8 cellular contexts compared by ENCODE assay signal in genomic region chr17:42577532-42578281, GRCh38. TPM values are rescaled to one million over a fixed set of nuclear protein-coding genes. Genes with fewer than 3 reads are reported as not detected.
DNase-seq lines count a peak whose midpoint lies in the region; ATAC-seq and TF ChIP-seq lines count a peak whose summit lies in the region.

Gene PSMC3IP, minus strand, starts transcription at chr17:42577729. Its CDS starts 43 bp downstream, at chr17:42577686.

- no peaks in the 10 kb centered on the region for H3K9me3 Mint-ChIP-seq in activated T-cell treated with anti-CD3 and anti-CD28 coated beads, Interleukin-2, amount 50 U/mL, for 24 hours

- peak; percentile 50 for ATAC-seq in GM21717 (IDR thresholded peaks at IDR 0.05; ENCODE audit: unreplicated experiment)
- ATAC-seq in Panc1, result peak; percentile 93

- H3K36me3 ChIP-seq in KOPT-K1 (ENCODE audit: insufficient read depth, low read length) (peaks cover 71% of the 10 kb centered on the region), Panc1 (ENCODE audit: control insufficient read depth, insufficient read depth, low read length) (peaks cover 2% of the 10 kb centered on the region), esophagus (ENCODE audit: control insufficient read depth in 2 of 2, insufficient read depth in 2 of 2, low read length in 1 of 2) (peaks cover 27 to 31% of the 10 kb centered on the region in 2 donors), mucosa of stomach (ENCODE audit: control insufficient read depth, insufficient read depth, low read length) (peaks cover 16% of the 10 kb centered on the region)

- no peaks in the 10 kb centered on the region for H3K9me3 ChIP-seq in KOPT-K1 (ENCODE audit: insufficient read depth, low read length, poor library complexity, severe bottlenecking)
- H3K9me3 ChIP-seq in Panc1 (ENCODE audit: control insufficient read depth, insufficient read depth, low read depth, low read length), result no peaks in the 10 kb centered on the region
- no peaks in the 10 kb centered on the region for H3K9me3 ChIP-seq in esophagus (ENCODE audit: control insufficient read depth in 2 of 2, insufficient read depth in 1 of 2, low read depth in 1 of 2, low read length in 1 of 2)
- H3K9me3 ChIP-seq in mucosa of stomach (ENCODE audit: control insufficient read depth, low read length), result no peaks in the 10 kb centered on the region

- peak; percentile 0; the same call in 1 of the 2 replicates for TF ChIP-seq CTCF in Panc1 (IDR thresholded peaks at IDR 0.05)

- peak within 1 kb of the TSS; percentile 60 for H3K9ac ChIP-seq in mucosa of stomach (ENCODE audit: low read length)

- H3K4me3 ChIP-seq in Panc1 (ENCODE audit: low read depth in 2 of 2, low read length in 2 of 2) (peak within 1 kb of the TSS; percentile 69 to 92), esophagus (ENCODE audit: low read depth in 1 of 2, low read length in 2 of 2) (peak within 1 kb of the TSS; percentile 53 to 82), mucosa of stomach (ENCODE audit: low read length) (peak within 1 kb of the TSS; percentile 26)

- no TSS peak for BruUV-seq in Panc1 (replicated peaks; lab: Mats Ljungman, UMichigan)

- H3K27ac Mint-ChIP-seq in activated T-cell treated with anti-CD3 and anti-CD28 coated beads, Interleukin-2, amount 50 U/mL, for 24 hours, result peak within 1 kb of the TSS; percentile 98

- H3K36me3 Mint-ChIP-seq in activated T-cell treated with anti-CD3 and anti-CD28 coated beads, Interleukin-2, amount 50 U/mL, for 24 hours (ENCODE audit: low read depth), result peaks cover 93% of the 10 kb centered on the region

- in situ Hi-C loops in Panc1 (cut with HindIII; ENCODE audit: low pct_unique_long_range_greater_than_20kb, low sequenced_read_pairs), result no loop called here

- H3K27me3 ChIP-seq in Panc1 (ENCODE audit: control insufficient read depth, insufficient read depth, low read length), result no peaks in the 10 kb centered on the region
- no peaks in the 10 kb centered on the region for H3K27me3 ChIP-seq in esophagus (ENCODE audit: control insufficient read depth in 1 of 2, insufficient read depth in 2 of 2, low read length in 2 of 2)
- no peaks in the 10 kb centered on the region for H3K27me3 ChIP-seq in mucosa of stomach (ENCODE audit: control insufficient read depth, insufficient read depth, low read length)

- CTCF ChIA-PET in Panc1 (lab: Charles Lee), result interaction anchor here (0.5 to 3.0 kb wide), 8 partner anchors 8 to 359 kb away, joined by 3 to 14 read pairs (median 4); no protein-coding TSS in a partner anchor

- peak within 1 kb of the TSS; percentile 98 for H3K4me3 Mint-ChIP-seq in activated T-cell treated with anti-CD3 and anti-CD28 coated beads, Interleukin-2, amount 50 U/mL, for 24 hours

- peaks cover 41% of the 10 kb centered on the region for H3K4me1 Mint-ChIP-seq in activated T-cell treated with anti-CD3 and anti-CD28 coated beads, Interleukin-2, amount 50 U/mL, for 24 hours (ENCODE audit: low read depth)

- intact Hi-C loops in Panc1 (cut with micrococcal nuclease; ENCODE audit: unreplicated experiment), result loop anchor here (5.0 kb wide), 1 partner anchor 100 kb away; the partner anchor contains the start of gene PLEKHH3

- POLR2A ChIA-PET in Panc1 (lab: Charles Lee), result interaction anchor here (0.6 kb wide), 1 partner anchor 12 kb away, joined by 3 read pairs; no protein-coding TSS in a partner anchor

- DNase-seq in DMS79 treated with DMSO at 0.1 percent for 48 hours (lab: John Stamatoyannopoulos, UW), result peak; percentile 89
- DNase-seq in Panc1 (ENCODE audit: low read depth, low spot score), result peak; percentile 65
- peak; percentile 95 for DNase-seq in activated T-cell treated with anti-CD3 and anti-CD28 coated beads, Interleukin-2, amount 50 U/mL, for 24 hours
- peak; percentile 97 for DNase-seq in stimulated activated CD8-positive, alpha-beta memory T cell treated with anti-CD3 and anti-CD28 coated beads, Interleukin-4, amount 100 ng/mL, for 48 hours

- H3K27me3 Mint-ChIP-seq in activated T-cell treated with anti-CD3 and anti-CD28 coated beads, Interleukin-2, amount 50 U/mL, for 24 hours, result no peaks in the 10 kb centered on the region

- H3K4me1 ChIP-seq in Panc1 (ENCODE audit: control insufficient read depth, insufficient read depth, low read length), result peaks cover 15% of the 10 kb centered on the region
- no peaks in the 10 kb centered on the region for H3K4me1 ChIP-seq in esophagus (ENCODE audit: control insufficient read depth in 2 of 2, insufficient read depth in 2 of 2, low read length in 1 of 2)
- peaks cover 13% of the 10 kb centered on the region for H3K4me1 ChIP-seq in mucosa of stomach (ENCODE audit: control insufficient read depth, insufficient read depth, low read length)

- 1% methylated on average over 51 to 52 of the region's 52 CpGs for WGBS in esophagus, 2 donors

- H3K27ac ChIP-seq in KOPT-K1 (ENCODE audit: low read depth, low read length, poor library complexity, severe bottlenecking) (peak within 1 kb of the TSS; percentile 92), Panc1 (ENCODE audit: low read length) (peak within 1 kb of the TSS; percentile 91), esophagus (ENCODE audit: low read depth in 2 of 2, low read length in 1 of 2) (peak within 1 kb of the TSS; percentile 66 to 96)

RNA-seq across cellular contexts. Expression of gene PSMC3IP, which starts in this region (rescaled TPM):
- total RNA-seq in Panc1 (2021; ENCODE audit: unreplicated experiment), result 19.2 TPM
- polyA plus RNA-seq in Panc1 (2012; ENCODE audit: insufficient read length), result 9.5 TPM
- 1 to 10 TPM; 6.4 to 7.2 TPM for polyA plus RNA-seq in esophagus

Comparison
In these comparisons a context has a peak if more than half of its experiments do, and no peak if none do; other contexts are left out.
1. Peak in every context shown above with its lines: DNase-seq, ATAC-seq, H3K4me3 ChIP-seq and H3K27ac ChIP-seq.
2. H3K4me3 ChIP-seq: peak in every context shown above with its lines; median percentile 80 in Panc1; 68 in esophagus; 26 in mucosa of stomach.